2 cellular contexts compared by ENCODE assay signal in the genomic region with DNA sequence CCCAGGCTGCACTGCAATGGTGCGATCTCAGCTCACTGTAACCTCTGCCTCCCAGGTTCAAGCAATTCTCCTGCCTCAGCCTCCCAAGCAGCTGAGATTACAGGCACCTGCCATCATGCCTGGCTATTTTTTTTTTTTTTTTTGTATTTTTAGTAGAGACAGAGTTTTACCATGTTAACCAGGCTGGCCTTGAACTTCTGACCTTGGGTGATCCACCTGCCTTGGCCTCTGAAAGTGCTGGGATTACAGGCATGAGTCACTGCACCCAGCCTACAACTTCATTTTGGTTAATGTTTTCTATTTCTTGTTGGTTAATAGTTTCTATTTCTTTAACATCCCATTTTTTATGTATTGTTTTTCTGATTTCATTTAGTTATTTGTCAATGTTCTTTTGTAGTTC. TPM values are rescaled to one million over a fixed set of nuclear protein-coding genes. Genes with fewer than 3 reads are reported as not detected.
"Had no signal": no experiment of that assay in that cellular context is flagged by ENCODE, and none has a peak within 500 bp of the region (broad histone marks: within the 10 kb centered on the region; RNA-seq: fewer than 3 reads in every experiment).

No MANE protein-coding gene starts in this region.

RNA-seq across cellular contexts. Expression of gene LRRIQ3, which starts 23.6 kb away (rescaled TPM):
- total RNA-seq: ascending aorta, chondrocyte had no signal
